1 cellular context compared by ENCODE assay signal in genomic region chr17:61335105-61335844, GRCh38.
TF ChIP-seq lines count a peak whose summit lies in the region.

No MANE protein-coding gene starts in this region.

TF ChIP-seq in A549, 52 proteins besides CTCF, POLR2A, EP300 and RAD21 (continued from another document):
- no peak for TF ChIP-seq BCL3 (IDR thresholded peaks at IDR 0.05)
